26 cellular contexts compared by ENCODE assay signal in genomic region chr2:147520817-147521216, GRCh38.
"Had no signal": no experiment of that assay in that cellular context is flagged by ENCODE, and none has a peak within 500 bp of the region (broad histone marks: within the 10 kb centered on the region; RNA-seq: fewer than 3 reads in every experiment).

No MANE protein-coding gene starts in this region.

- H3K4me1 ChIP-seq: ascending aorta, Peyer's patch, SJCRH30 had no signal

- ATAC-seq: activated CD4-positive, CD25-positive, alpha-beta regulatory T cell treated with anti-CD3 and anti-CD28 coated beads, Interleukin-2, amount 50 U/mL, for 24 hours; activated CD8-positive, alpha-beta T cell treated with anti-CD3 and anti-CD28 coated beads, Interleukin-2, amount 10 ng/mL, durations not matched to agents 7 days and 5 days; body of pancreas had no signal

- H3K4me1 Mint-ChIP-seq: central memory CD8-positive, alpha-beta T cell had no signal

- H3K27ac Mint-ChIP-seq: activated CD8-positive, alpha-beta T cell treated with anti-CD3 and anti-CD28 coated beads, Interleukin-2, amount 10 ng/mL, durations not matched to agents 7 days and 5 days; activated naive CD4-positive, alpha-beta T cell treated with anti-CD3 and anti-CD28 coated beads, Interleukin-2, amount 50 U/mL, for 24 hours; T-helper 2 cell treated with Interferon-gamma antibody and Interleukin-4, amounts not matched to agents 5 μg/mL and 100 μg/mL, for 36 hours had no signal

- H3K36me3 ChIP-seq: ascending aorta, Peyer's patch had no signal

- DNase-seq: activated CD4-positive, alpha-beta T cell treated with anti-CD3 and anti-CD28 coated beads for 48 hours; activated CD4-positive, alpha-beta T cell treated with anti-CD3 and anti-CD28 coated beads, Interleukin-2, amount 50 U/mL, for 4 hours; activated CD8-positive, alpha-beta memory T cell treated with anti-CD3 and anti-CD28 coated beads, Interleukin-2, amount 50 U/mL, for 48 hours; activated CD8-positive, alpha-beta T cell treated with anti-CD3 and anti-CD28 coated beads, Interleukin-2, amount 10 ng/mL, durations not matched to agents 7 days and 5 days; activated T-cell treated with anti-CD3 and anti-CD28 coated beads, Interleukin-2, amount 50 U/mL, for 1 hour; body of pancreas; Kasumi-1; KBM-7; NCI-H1105 treated with DMSO at 0.1 percent for 48 hours; NCI-H1436 treated with DMSO at 0.1 percent for 48 hours; NCI-H187; NCI-H2081; NCI-H2171 treated with DMSO at 0.1 percent for 48 hours; NCI-H446; NCI-H526; Peyer's patch; Right ventricle myocardium superior; SJCRH30; SK-N-SH; T-helper 1 cell had no signal

- H3K27me3 ChIP-seq: ascending aorta, body of pancreas, Peyer's patch, SJCRH30 had no signal

- H3K27ac ChIP-seq: ascending aorta, body of pancreas, Peyer's patch, RWPE1, SJCRH30 had no signal

- H3K4me3 ChIP-seq: ascending aorta, body of pancreas, Peyer's patch, SJCRH30 had no signal

- H3K27me3 Mint-ChIP-seq: activated naive CD4-positive, alpha-beta T cell treated with anti-CD3 and anti-CD28 coated beads, Interleukin-2, amount 50 U/mL, for 24 hours; central memory CD8-positive, alpha-beta T cell had no signal

- H3K9me3 ChIP-seq: ascending aorta, body of pancreas, Peyer's patch, SK-N-SH had no signal

- H3K36me3 Mint-ChIP-seq: activated naive CD4-positive, alpha-beta T cell treated with anti-CD3 and anti-CD28 coated beads, Interleukin-2, amount 50 U/mL, for 24 hours had no signal

- H3K4me3 Mint-ChIP-seq: activated CD8-positive, alpha-beta T cell treated with anti-CD3 and anti-CD28 coated beads, Interleukin-2, amount 10 ng/mL, durations not matched to agents 7 days and 5 days; activated naive CD4-positive, alpha-beta T cell treated with anti-CD3 and anti-CD28 coated beads, Interleukin-2, amount 50 U/mL, for 24 hours; central memory CD8-positive, alpha-beta T cell; T-helper 2 cell treated with Interferon-gamma antibody and Interleukin-4, amounts not matched to agents 5 μg/mL and 100 μg/mL, for 36 hours had no signal
